9 cellular contexts compared by ENCODE assay signal in genomic region chr6:31581511-31582229, GRCh38. TPM values are rescaled to one million over a fixed set of nuclear protein-coding genes. Genes with fewer than 3 reads are reported as not detected.
A peak's percentile ranks its signal among the peaks of the same experiment; 100 is the strongest.
DNase-seq lines count a peak whose midpoint lies in the region; ATAC-seq, FAIRE-seq and TF ChIP-seq lines count a peak whose summit lies in the region.
"Had no signal": no experiment of that assay in that cellular context is flagged by ENCODE, and none has a peak within 500 bp of the region (broad histone marks: within the 10 kb centered on the region; RNA-seq: fewer than 3 reads in every experiment).

No MANE protein-coding gene starts in this region.

- H3K9me3 ChIP-seq in gastroesophageal sphincter, result no peaks in the 10 kb centered on the region
- no peaks in the 10 kb centered on the region for H3K9me3 ChIP-seq in prostate gland

- no peak for FAIRE-seq in HTR-8/SVneo (lab: Jason Lieb, UNC)

- TF ChIP-seq POLR2A in gastroesophageal sphincter (IDR thresholded peaks at IDR 0.05), result no peak
- no peak for TF ChIP-seq POLR2A in prostate gland (IDR thresholded peaks at IDR 0.05)

- DNase-seq in H7 (peak; percentile 63), prostate gland (ENCODE audit: low spot score) (no peak), HTR-8/SVneo (ENCODE audit: insufficient read length, low spot score) (no peak), HEK293T (ENCODE audit: extremely low spot score) (no peak)

- no peak for TF ChIP-seq CTCF in WI38 (IDR thresholded peaks at IDR 0.05; ENCODE audit: low read depth, low read length)
- TF ChIP-seq CTCF in gastroesophageal sphincter (IDR thresholded peaks at IDR 0.05), result no peak
- no peak for TF ChIP-seq CTCF in prostate gland (IDR thresholded peaks at IDR 0.05)

- H3K4me3 ChIP-seq in H7 (ENCODE audit: insufficient read depth, low read depth, low read length) (peak overlapping the region; percentile 86), WI38 (ENCODE audit: low read depth, low read length) (peak overlapping the region; percentile 79), gastroesophageal sphincter (peak overlapping the region; percentile 41 to 65), prostate gland (peak overlapping the region; percentile 62 to 68)

- H3K27ac ChIP-seq in gastroesophageal sphincter (peak overlapping the region in 3 of 4 donors; percentile 82 to 87 (median 84)), prostate gland (peak overlapping the region; percentile 65 to 85)

- peaks cover 11% of the 10 kb centered on the region; the same call in 1 of the 2 replicates for H3K27me3 ChIP-seq in H7 (ENCODE audit: control insufficient read depth, insufficient read depth, low read length)
- peaks cover 2% of the 10 kb centered on the region for H3K27me3 ChIP-seq in gastroesophageal sphincter
- H3K27me3 ChIP-seq in prostate gland (replicated peaks; ENCODE audit: insufficient read depth), result no peaks in the 10 kb centered on the region

- no peaks in the 10 kb centered on the region for H3K36me3 ChIP-seq in H7 (replicated peaks; ENCODE audit: control insufficient read depth, insufficient read depth, low read length)
- H3K36me3 ChIP-seq in gastroesophageal sphincter, result no peaks in the 10 kb centered on the region
- no peaks in the 10 kb centered on the region for H3K36me3 ChIP-seq in prostate gland

- ATAC-seq in gastroesophageal sphincter (no peak), HG03025 (IDR thresholded peaks at IDR 0.05; ENCODE audit: low FRiP score, unreplicated experiment) (no peak)
- ATAC-seq in activated CD4-positive, CD25-positive, alpha-beta regulatory T cell treated with anti-CD3 and anti-CD28 coated beads, Interleukin-2, amount 50 U/mL, for 24 hours, result no peak

- 50 to 53% methylated on average over 4 to 9 of the region's 15 CpGs for WGBS in gastroesophageal sphincter (ENCODE audit: low coverage in 1 of 2), 2 donors
- 36% methylated on average over 15 of the region's 15 CpGs for WGBS in prostate gland

- POLR2A ChIA-PET in HEK293T (lab: Yijun Ruan, JAX), result interaction anchor here (1.1 to 3.5 kb wide), 4 partner anchors 12 to 83 kb away, joined by 3 to 23 read pairs (median 8); partner anchors contain the start of genes DDX39B and GPANK1

- no peak for TF ChIP-seq EP300 in gastroesophageal sphincter (IDR thresholded peaks at IDR 0.05)

- intact Hi-C loops in prostate gland (cut with DNase I), result loop anchor here (1.0 kb wide), 1 partner anchor 17 kb away; no protein-coding TSS in a partner anchor

- H3K4me1 ChIP-seq in gastroesophageal sphincter (peaks cover 0 to 21% (median 9%) of the 10 kb centered on the region in 3 donors), prostate gland (replicated peaks) (no peaks in the 10 kb centered on the region)

- CTCF ChIA-PET in HEK293T (lab: Yijun Ruan, JAX), result interaction anchor here (0.7 to 13.5 kb wide), 3 partner anchors 9 to 14 kb away, joined by 3 to 149 read pairs (median 9); partner anchors contain the start of gene NCR3

TF ChIP-seq in HEK293T, 16 proteins besides CTCF, POLR2A, EP300 and RAD21:
- TF ChIP-seq SP1 (IDR thresholded peaks at IDR 0.05), result no peak
- TF ChIP-seq PKNOX1 (IDR thresholded peaks at IDR 0.05), result no peak
- TF ChIP-seq FOXK2 (IDR thresholded peaks at IDR 0.05), result no peak
- TF ChIP-seq ZNF384 (IDR thresholded peaks at IDR 0.05), result no peak
- TF ChIP-seq ELF4 (IDR thresholded peaks at IDR 0.05), result no peak
- TF ChIP-seq HDGF (IDR thresholded peaks at IDR 0.05; ENCODE audit: borderline replicate concordance), result no peak
- TF ChIP-seq L3MBTL2 (conservative IDR thresholded peaks at IDR 0.05), result no peak
TF ChIP-seq in HEK293T: peak in this region for 0.

RNA-seq across cellular contexts. Expression of gene LTB, which starts 0.6 kb away (rescaled TPM):
- total RNA-seq in H7 (2014; rRNA removed; shearing (Covaris generic)), result 0.35 TPM in 1 of 2 replicates, not detected in the other
- total RNA-seq in gastroesophageal sphincter (under 1 TPM in 1 of 4 donors, not detected in 3; 0.57 TPM), prostate gland (under 1 TPM in 1 of 2 donors, not detected in 1; 0.97 TPM)
- total RNA-seq: SK-MEL-5 had no signal

RNA-seq across cellular contexts. Expression of gene LST1, which starts 4.4 kb away (rescaled TPM):
- total RNA-seq in H7 (2014; rRNA removed; shearing (Covaris generic)), result not detected in 2 replicates
- total RNA-seq in gastroesophageal sphincter (1 to 10 TPM; 1.4 to 7.7 (median 6.9) TPM), prostate gland (1 to 10 TPM in 1 of 2 donors, not detected in 1; 3.1 TPM)
- total RNA-seq: SK-MEL-5 had no signal

RNA-seq across cellular contexts. Expression of gene TNF, which starts 6.3 kb away (rescaled TPM):
- total RNA-seq in H7 (2014; rRNA removed; shearing (Covaris generic)), result not detected in 2 replicates
- under 1 TPM in 1 of 4 donors, not detected in 3; 0.81 TPM for total RNA-seq in gastroesophageal sphincter
- under 1 TPM in 1 of 2 donors, not detected in 1; 0.23 TPM for total RNA-seq in prostate gland
- total RNA-seq: SK-MEL-5 had no signal

RNA-seq across cellular contexts. Expression of gene LTA, which starts 9.6 kb away (rescaled TPM):
- total RNA-seq in H7 (2014; rRNA removed; shearing (Covaris generic)), result 0.44 TPM in 1 of 2 replicates, not detected in the other
- total RNA-seq in gastroesophageal sphincter, result not detected
- 1 to 10 TPM in 1 of 2 donors, not detected in 1; 1.2 TPM for total RNA-seq in prostate gland
- total RNA-seq: SK-MEL-5 had no signal

RNA-seq across cellular contexts. Expression of gene NCR3, which starts 11.1 kb away (rescaled TPM):
- not detected in 2 replicates for total RNA-seq in H7 (2014; rRNA removed; shearing (Covaris generic))
- total RNA-seq in gastroesophageal sphincter (not detected), prostate gland (not detected)
- total RNA-seq: SK-MEL-5 had no signal
